ENCODE assay signal across 28 cellular contexts in genomic region chr2:197798187-197798586, GRCh38. TPM values are rescaled to one million over a fixed set of nuclear protein-coding genes. Genes with fewer than 3 reads are reported as not detected.
A peak's percentile ranks its signal among the peaks of the same experiment; 100 is the strongest.
DNase-seq lines count a peak whose midpoint lies in the region; ATAC-seq, FAIRE-seq and TF ChIP-seq lines count a peak whose summit lies in the region.
"Had no signal": no experiment of that assay in that cellular context is flagged by ENCODE, and none has a peak within 500 bp of the region (broad histone marks: within the 10 kb centered on the region; RNA-seq: fewer than 3 reads in every experiment).

No MANE protein-coding gene starts in this region.

- no peaks in the 10 kb centered on the region for H3K36me3 ChIP-seq in GM12878 (ENCODE audit: control insufficient read depth in 2 of 2, insufficient read depth in 2 of 2, low read length in 1 of 2)
- H3K36me3 ChIP-seq: BLaER1 treated with 17β-estradiol and CSF1 and Interleukin-3, amounts not matched to agents 10 nM and 100 nM; Peyer's patch had no signal

- CTCF ChIA-PET in GM12878 (lab: Yijun Ruan, JAX): interaction anchor here (0.7 to 4.5 kb wide), 3 partner anchors 11 to 499 kb away, joined by 3 to 35 read pairs (median 9); no protein-coding TSS in a partner anchor

- no peak overlapping the region for H2AFZ ChIP-seq in GM12878 (ENCODE audit: control insufficient read depth, low read depth, low read length)

- no peak overlapping the region for H3K4me2 ChIP-seq in GM12878 (ENCODE audit: control insufficient read depth, insufficient read depth)
- H3K4me2 ChIP-seq: BLaER1 treated with 17β-estradiol and CSF1 and Interleukin-3, amounts not matched to agents 10 nM and 100 nM had no signal

- POLR2A ChIA-PET in GM12878 (lab: Charles Lee): no interaction called here

- no peak for TF ChIP-seq RAD21 in GM12878 (IDR thresholded peaks at IDR 0.05; ENCODE audit: insufficient read depth, low read depth, low read length)

- no peak for DNase-seq in left ventricle myocardium superior
- no peak for DNase-seq in Right ventricle myocardium inferior (ENCODE audit: missing footprints)
- no peak for DNase-seq in GM12878 (ENCODE audit: low read depth, low spot score)
- peak; percentile 34 for DNase-seq in myocyte (ENCODE audit: low read depth)
- no peak for DNase-seq in foreskin keratinocyte
- no peak for DNase-seq in GM20000 (ENCODE audit: low spot score)
- no peak for DNase-seq in SIG-M5 (lab: John Stamatoyannopoulos, UW)
- DNase-seq: AML-193; CD4-positive, alpha-beta T cell; COR-L47; DMS53; NCI-H1048; NCI-H1694; NCI-H2029 treated with DMSO at 0.1 percent for 48 hours; NCI-H2171; NCI-H226; NCI-H510A; NCI-H748 treated with DMSO at 0.1 percent for 48 hours; OCI-M1; Peyer's patch had no signal

- no peaks in the 10 kb centered on the region for H4K20me1 ChIP-seq in GM12878 (ENCODE audit: control insufficient read depth, insufficient read depth)
- H4K20me1 ChIP-seq: BLaER1 treated with 17β-estradiol and CSF1 and Interleukin-3, amounts not matched to agents 10 nM and 100 nM had no signal

- no peak for TF ChIP-seq POLR2A in GM12878 (IDR thresholded peaks at IDR 0.05; ENCODE audit: low read depth, low read length)

- no peaks in the 10 kb centered on the region; the same call in 2 of the 3 replicates for H3K9me3 ChIP-seq in GM12878 (replicated peaks; ENCODE audit: control insufficient read depth, insufficient read depth, low read length)
- H3K9me3 ChIP-seq: Peyer's patch had no signal

- FAIRE-seq in GM12878 (lab: Jason Lieb, UNC): no peak
- FAIRE-seq: A204.1, H54 had no signal

- H3K4me1 ChIP-seq in GM12878 (ENCODE audit: control insufficient read depth, insufficient read depth, low read length): no peaks in the 10 kb centered on the region
- no peaks in the 10 kb centered on the region for H3K4me1 ChIP-seq in foreskin keratinocyte
- H3K4me1 ChIP-seq: BLaER1 treated with 17β-estradiol and CSF1 and Interleukin-3, amounts not matched to agents 10 nM and 100 nM; Peyer's patch had no signal

- H3K79me2 ChIP-seq in GM12878 (ENCODE audit: control insufficient read depth, insufficient read depth, low read length): no peaks in the 10 kb centered on the region

- H3K27ac ChIP-seq in GM12878 (ENCODE audit: control insufficient read depth, insufficient read depth): no peak overlapping the region
- no peak overlapping the region for H3K27ac ChIP-seq in foreskin keratinocyte
- H3K27ac ChIP-seq: BLaER1 treated with 17β-estradiol and CSF1 and Interleukin-3, amounts not matched to agents 10 nM and 100 nM; Peyer's patch had no signal

- ATAC-seq in left ventricle myocardium superior (peak; percentile 12), Right ventricle myocardium inferior (no peak), GM12878 (peak; percentile 69), foreskin keratinocyte (no peak), GM21619 (IDR thresholded peaks at IDR 0.05; ENCODE audit: unreplicated experiment) (no peak)
- ATAC-seq: SK-N-SH treated with all-trans-retinoic acid at 6 μM for 48 hours had no signal

- 16% methylated on average over 4 of the region's 4 CpGs for WGBS in GM12878 (ENCODE audit: insufficient coverage, insufficient replicate concordance, low lambda C conversion rate, missing lambda C conversion rate)

- RAD21 ChIA-PET in GM12878 (lab: Charles Lee; ENCODE audit: unreplicated experiment): interaction anchor here (5.0 kb wide), 1 partner anchor 330 kb away, joined by 34 read pairs; no protein-coding TSS in a partner anchor

- no peak overlapping the region for H3K9ac ChIP-seq in GM12878 (ENCODE audit: control insufficient read depth, insufficient read depth, low read length)
- H3K9ac ChIP-seq: BLaER1 treated with 17β-estradiol and CSF1 and Interleukin-3, amounts not matched to agents 10 nM and 100 nM had no signal

- H3K27me3 ChIP-seq in GM12878 (replicated peaks in 1 of 2; ENCODE audit: control insufficient read depth in 2 of 2, insufficient read depth in 2 of 2, low read length in 1 of 2) (peaks cover 0 to 2% of the 10 kb centered on the region in 2 experiments; a peak in 2 of 4 replicates), foreskin keratinocyte (peaks cover 32% of the 10 kb centered on the region)
- H3K27me3 ChIP-seq: Peyer's patch had no signal

- TF ChIP-seq EP300 in GM12878 (IDR thresholded peaks at IDR 0.05; ENCODE audit: borderline replicate concordance in 1 of 2, control insufficient read depth in 1 of 2, low read depth in 2 of 2, low read length in 2 of 2): no peak

- no peak overlapping the region for H3K4me3 ChIP-seq in GM12878
- H3K4me3 ChIP-seq: BLaER1 treated with 17β-estradiol and CSF1 and Interleukin-3, amounts not matched to agents 10 nM and 100 nM; Peyer's patch had no signal

- TF ChIP-seq CTCF in GM12878 (IDR thresholded peaks at IDR 0.05 in 2 of 3, conservative IDR thresholded peaks at IDR 0.05 in 1 of 3; ENCODE audit: control insufficient read depth in 2 of 3, extremely low read depth in 1 of 3, insufficient read depth in 1 of 3, low read depth in 3 of 3, low read length in 3 of 3) (no peak), foreskin keratinocyte (conservative IDR thresholded peaks at IDR 0.05) (no peak), GM20000 (IDR thresholded peaks at IDR 0.05; ENCODE audit: extremely low read depth, missing control alignments) (no peak)

- intact Hi-C loops in left ventricle myocardium superior (cut with micrococcal nuclease): no loop called here
- intact Hi-C loops in Right ventricle myocardium inferior (cut with DNase I): no loop called here
- intact Hi-C loops in GM12878 (cut with micrococcal nuclease; ENCODE audit: unreplicated experiment): no loop called here

- BruUV-seq in GM12878 (replicated peaks; lab: Mats Ljungman, UMichigan): no TSS peak

- SMC1A ChIA-PET in GM12878 (lab: Charles Lee; ENCODE audit: uncharacterized antibody, unreplicated experiment): interaction anchor here (0.9 to 4.4 kb wide), 4 partner anchors 15 to 498 kb away, joined by 3 to 37 read pairs (median 4); no protein-coding TSS in a partner anchor

- in situ Hi-C loops in GM12878 (cut with MboI): no loop called here

TF ChIP-seq in GM12878, 131 proteins besides CTCF, POLR2A, EP300 and RAD21 (continues in another document):
- 0 out of 2 replicates have a peak, but pooled peaks have one; percentile 23 for TF ChIP-seq NBN (IDR thresholded peaks at IDR 0.05)
- no peak for TF ChIP-seq RUNX3 (IDR thresholded peaks at IDR 0.05; ENCODE audit: low read length)
- peak; percentile 18; the same call in 1 of the 2 replicates for TF ChIP-seq USF2 (IDR thresholded peaks at IDR 0.05; ENCODE audit: borderline replicate concordance, low read depth, low read length)
- TF ChIP-seq PML (IDR thresholded peaks at IDR 0.05; ENCODE audit: low read length): no peak

RNA-seq across cellular contexts. Expression of gene PLCL1, which starts 6.2 kb away (rescaled TPM):
- 100 TPM for total RNA-seq in left ventricle myocardium superior
- 96.2 TPM for total RNA-seq in Right ventricle myocardium inferior
- 7.5 and 8.9 TPM in 2 replicates for total RNA-seq in GM12878 (2013; cell fraction: nucleolus; rRNA removed)
- total RNA-seq in GM12878 (2014; rRNA removed): 0.22 and 0.23 TPM in 2 replicates
- 0.23 and 0.49 TPM in 2 replicates for total RNA-seq in GM12878 (2014; rRNA removed; fragmentation: Illumina TruSeq; extraction: Trizol)
- 0.40 and 0.46 TPM in 2 replicates for total RNA-seq in GM12878 (2021)
- polyA plus RNA-seq in GM12878 (2011; ENCODE audit: low read depth): 0.13 TPM
- 1.5 and 2.3 TPM in 2 replicates for polyA plus RNA-seq in GM12878 (2011; rRNA removed)
- polyA plus RNA-seq in GM12878 (2011; cell fraction: cytosol; rRNA removed): 0.37 and 0.54 TPM in 2 replicates
- polyA plus RNA-seq in GM12878 (2011; cell fraction: nucleus; rRNA removed): 0.83 and 0.99 TPM in 2 replicates
- polyA plus RNA-seq in GM12878 (2012): 0.11 and 0.18 TPM in 2 replicates
- 0.34 and 0.59 TPM in 2 replicates for polyA plus RNA-seq in GM12878 (2014; fragmentation: Illumina TruSeq; extraction: Trizol)
- under 1 TPM; 0.03 to 0.05 TPM for polyA plus RNA-seq in GM12878 (2014; fragmentation: Nextera tagmentation; extraction: Ambion mirVana)
- 0.10 and 0.20 TPM in 2 replicates for polyA plus RNA-seq in GM12878 (2014; rRNA removed)
- under 1 TPM; 0.05 to 0.11 TPM for polyA plus RNA-seq in GM12878 (2016; fragmentation: Nextera tagmentation; extraction: Ambion mirVana)
- 2.7 and 5.9 TPM in 2 replicates for polyA minus RNA-seq in GM12878 (2011; rRNA and poly(A)+ RNA removed)
- 0.67 and 0.83 TPM in 2 replicates for polyA minus RNA-seq in GM12878 (2011; cell fraction: cytosol; rRNA and poly(A)+ RNA removed)
- 2.5 and 3.3 TPM in 2 replicates for polyA minus RNA-seq in GM12878 (2011; cell fraction: nucleus; rRNA and poly(A)+ RNA removed)
- total RNA-seq in myocyte: 0.83 and 2.5 TPM in 2 replicates
- 0.25 TPM for polyA plus RNA-seq in myocyte (2012)
- total RNA-seq in foreskin keratinocyte: not detected in 2 replicates
- not detected in 2 replicates for polyA plus RNA-seq in foreskin keratinocyte
- total RNA-seq: G401 had no signal

RNA-seq across cellular contexts. Expression of gene BOLL, which starts 13.1 kb away (rescaled TPM):
- total RNA-seq in left ventricle myocardium superior (not detected), Right ventricle myocardium inferior (not detected), GM12878 (2014; rRNA removed) (0.05 TPM in 1 of 2 replicates, not detected in the other), GM12878 (2014; rRNA removed; fragmentation: Illumina TruSeq; extraction: Trizol) (not detected in 2 replicates), GM12878 (2021) (not detected in 2 replicates), myocyte (0.16 and 2.4 TPM in 2 replicates), foreskin keratinocyte (not detected in 2 replicates)
- not detected in 2 replicates for total RNA-seq in GM12878 (2013; cell fraction: nucleolus; rRNA removed)
- polyA plus RNA-seq in GM12878 (2011; ENCODE audit: low read depth): not detected
- polyA plus RNA-seq in GM12878 (2011; rRNA removed) (not detected in 2 replicates), GM12878 (2014; fragmentation: Illumina TruSeq; extraction: Trizol) (not detected in 2 replicates), GM12878 (2014; fragmentation: Nextera tagmentation; extraction: Ambion mirVana) (under 1 TPM in 1 of 2 experiments, not detected in 1; 0.05 TPM), GM12878 (2014; rRNA removed) (not detected in 2 replicates), GM12878 (2016; fragmentation: Nextera tagmentation; extraction: Ambion mirVana) (not detected), foreskin keratinocyte (not detected in 2 replicates)
- not detected in 2 replicates for polyA plus RNA-seq in GM12878 (2011; cell fraction: cytosol; rRNA removed)
- polyA plus RNA-seq in GM12878 (2011; cell fraction: nucleus; rRNA removed): not detected in 2 replicates
- polyA plus RNA-seq in GM12878 (2012): not detected in 2 replicates
- 0.10 TPM in 1 of 2 replicates, not detected in the other for polyA minus RNA-seq in GM12878 (2011; rRNA and poly(A)+ RNA removed)
- not detected in 2 replicates for polyA minus RNA-seq in GM12878 (2011; cell fraction: cytosol; rRNA and poly(A)+ RNA removed)
- polyA minus RNA-seq in GM12878 (2011; cell fraction: nucleus; rRNA and poly(A)+ RNA removed): not detected in 2 replicates
- polyA plus RNA-seq in myocyte (2012): not detected
- total RNA-seq: CD4-positive, alpha-beta T cell; Daoy; G401; HT-29; Peyer's patch had no signal

Comparison
In these comparisons a context has a peak if more than half of its experiments do, and no peak if none do; other contexts are left out.
1. ATAC-seq: peak in left ventricle myocardium superior (single experiment) and GM12878 (single experiment); none in Right ventricle myocardium inferior (single experiment), foreskin keratinocyte (single experiment) and GM21619 (single experiment).